ENCODE assay signal across 22 cellular contexts in genomic region chr10:110647136-110647430, GRCh38. TPM values are rescaled to one million over a fixed set of nuclear protein-coding genes. Genes with fewer than 3 reads are reported as not detected.
"Had no signal": no experiment of that assay in that cellular context is flagged by ENCODE, and none has a peak within 500 bp of the region (broad histone marks: within the 10 kb centered on the region; RNA-seq: fewer than 3 reads in every experiment).

No MANE protein-coding gene starts in this region.

- H3K4me3 ChIP-seq: coronary artery, lower lobe of right lung, thoracic aorta had no signal

- ATAC-seq: activated CD8-positive, alpha-beta T cell treated with anti-CD3 and anti-CD28 coated beads, Interleukin-2, amount 10 ng/mL, durations not matched to agents 7 days and 5 days; lower lobe of right lung; stimulated activated effector memory CD8-positive, alpha-beta T cell treated with anti-CD3 and anti-CD28 coated beads, Interleukin-12 subunit alpha, Interleukin-12 subunit beta, amount 100 ng/mL, for 72 hours had no signal

- H3K27ac Mint-ChIP-seq: activated B cell treated with CpG ODN at 0.5 μM for 24 hours; activated CD8-positive, alpha-beta T cell treated with anti-CD3 and anti-CD28 coated beads, Interleukin-2, amount 10 ng/mL, durations not matched to agents 7 days and 5 days; activated naive CD8-positive, alpha-beta T cell; immature natural killer cell; stimulated activated effector memory CD8-positive, alpha-beta T cell treated with anti-CD3 and anti-CD28 coated beads, Interleukin-12 subunit alpha, Interleukin-12 subunit beta, amount 100 ng/mL, for 72 hours; T-helper 2 cell treated with Interferon-gamma antibody and Interleukin-4, amounts not matched to agents 5 μg/mL and 100 μg/mL, for 36 hours had no signal

- H3K36me3 Mint-ChIP-seq: activated naive CD8-positive, alpha-beta T cell; stimulated activated effector memory CD8-positive, alpha-beta T cell treated with anti-CD3 and anti-CD28 coated beads, Interleukin-12 subunit alpha, Interleukin-12 subunit beta, amount 100 ng/mL, for 72 hours had no signal

- H3K27ac ChIP-seq: coronary artery, lower lobe of right lung, thoracic aorta had no signal

- H3K9me3 Mint-ChIP-seq: activated B cell treated with CpG ODN at 0.5 μM for 24 hours; central memory CD8-positive, alpha-beta T cell; neural crest cell; stimulated activated effector memory CD8-positive, alpha-beta T cell treated with anti-CD3 and anti-CD28 coated beads, Interleukin-12 subunit alpha, Interleukin-12 subunit beta, amount 100 ng/mL, for 72 hours; T-helper 2 cell treated with Interferon-gamma antibody and Interleukin-4, amounts not matched to agents 5 μg/mL and 100 μg/mL, for 36 hours had no signal

- DNase-seq: activated B cell treated with CpG ODN at 0.5 μM for 24 hours; activated CD4-positive, alpha-beta T cell treated with anti-CD3 and anti-CD28 coated beads for 48 hours; activated CD8-positive, alpha-beta memory T cell treated with anti-CD3 and anti-CD28 coated beads, Interleukin-2, amount 50 U/mL, for 4 hours; activated CD8-positive, alpha-beta T cell treated with anti-CD3 and anti-CD28 coated beads, Interleukin-2, amount 10 ng/mL, durations not matched to agents 7 days and 5 days; activated gamma-delta T cell treated with Interleukin-2 at 50 U/mL for 16 hours; activated T-cell treated with anti-CD3 and anti-CD28 coated beads, Interleukin-2, amount 50 U/mL, for 48 hours; amniotic stem cell; effector CD8-positive, alpha-beta T cell; foreskin melanocyte; immature natural killer cell; lower lobe of right lung; midbrain; stimulated activated CD4-positive, alpha-beta T cell treated with anti-CD3 and anti-CD28 coated beads, Interleukin-12 subunit alpha, Interleukin-12 subunit beta, amount 100 ng/mL, for 4 hours; stimulated activated CD4-positive, alpha-beta T cell treated with anti-CD3 and anti-CD28 coated beads, Interleukin-2, amount 100 ng/mL, for 24 hours had no signal

- H3K36me3 ChIP-seq: lower lobe of right lung, thoracic aorta had no signal

- H3K9me3 ChIP-seq: lower lobe of right lung, thoracic aorta had no signal

- H3K4me3 Mint-ChIP-seq: activated B cell treated with CpG ODN at 0.5 μM for 24 hours; activated CD8-positive, alpha-beta T cell treated with anti-CD3 and anti-CD28 coated beads, Interleukin-2, amount 10 ng/mL, durations not matched to agents 7 days and 5 days; activated naive CD8-positive, alpha-beta T cell; central memory CD8-positive, alpha-beta T cell; immature natural killer cell; stimulated activated effector memory CD8-positive, alpha-beta T cell treated with anti-CD3 and anti-CD28 coated beads, Interleukin-12 subunit alpha, Interleukin-12 subunit beta, amount 100 ng/mL, for 72 hours; T-helper 2 cell treated with Interferon-gamma antibody and Interleukin-4, amounts not matched to agents 5 μg/mL and 100 μg/mL, for 36 hours had no signal

RNA-seq across cellular contexts. Expression of gene RBM20, which starts 2.9 kb away (rescaled TPM):
- total RNA-seq: osteoblast had no signal
- polyA plus RNA-seq: immature natural killer cell had no signal
